In genomic region chr18:45775241-45775676, GRCh38 we compare ENCODE assay signal across 1 cellular context.
TF ChIP-seq lines count a peak whose summit lies in the region.

No MANE protein-coding gene starts in this region.

TF ChIP-seq in K562, 482 proteins besides CTCF, POLR2A, EP300 and RAD21 (continued from another document):
- TF ChIP-seq TAF15 (IDR thresholded peaks at IDR 0.05; ENCODE audit: low read depth, low read length) (no peak), DIDO1 (tag; IDR thresholded peaks at IDR 0.05; ENCODE audit: low read depth) (peak; percentile 84), SIN3B (IDR thresholded peaks at IDR 0.05; ENCODE audit: low read depth) (no peak), HCFC1 (IDR thresholded peaks at IDR 0.05; ENCODE audit: low read depth, low read length) (peak; percentile 57), RB1 (IDR thresholded peaks at IDR 0.05; ENCODE audit: low read depth) (0 out of 2 replicates have a peak, but pooled peaks have one; percentile 25), TAF1 (IDR thresholded peaks at IDR 0.05; ENCODE audit: control insufficient read depth, extremely low read depth, insufficient read depth, low read length, severe bottlenecking) (peak; percentile 21), E2F1 (CRISPR knock-in tag; IDR thresholded peaks at IDR 0.05) (0 out of 2 replicates have a peak, but pooled peaks have one; percentile 33)
